In genomic region chr7:142375710-142376313, GRCh38 we compare ENCODE assay signal across 9 cellular contexts.
A peak's percentile ranks its signal among the peaks of the same experiment; 100 is the strongest.
DNase-seq lines count a peak whose midpoint lies in the region; ATAC-seq and TF ChIP-seq lines count a peak whose summit lies in the region.
"Had no signal": no experiment of that assay in that cellular context is flagged by ENCODE, and none has a peak within 500 bp of the region (broad histone marks: within the 10 kb centered on the region; RNA-seq: fewer than 3 reads in every experiment).

No MANE protein-coding gene starts in this region.

- H3K4me3 ChIP-seq in cardiac muscle cell = no peak overlapping the region
- H3K4me3 ChIP-seq in right atrium auricular region = no peak overlapping the region
- no peak overlapping the region for H3K4me3 ChIP-seq in Panc1 (ENCODE audit: low read depth in 2 of 2, low read length in 2 of 2)
- no peak overlapping the region for H3K4me3 ChIP-seq in fibroblast of mammary gland (ENCODE audit: control insufficient read depth, low read depth, low read length)
- H3K4me3 ChIP-seq in thyroid gland (replicated peaks in 1 of 3) = no peak overlapping the region

- H3K9me3 ChIP-seq in cardiac muscle cell (ENCODE audit: low read depth) = no peaks in the 10 kb centered on the region
- no peaks in the 10 kb centered on the region for H3K9me3 ChIP-seq in right atrium auricular region
- H3K9me3 ChIP-seq in Panc1 (ENCODE audit: control insufficient read depth, insufficient read depth, low read depth, low read length) = no peaks in the 10 kb centered on the region
- no peaks in the 10 kb centered on the region for H3K9me3 ChIP-seq in thyroid gland

- intact Hi-C loops in Panc1 (cut with micrococcal nuclease; ENCODE audit: unreplicated experiment) = no loop called here
- intact Hi-C loops in thyroid gland (cut with DNase I) = no loop called here

- ATAC-seq in Panc1 (peak; percentile 65; the same call in 1 of the 2 replicates), HG02798 (IDR thresholded peaks at IDR 0.05; ENCODE audit: poor library complexity, unreplicated experiment) (no peak)

- TF ChIP-seq CTCF in cardiac muscle cell (IDR thresholded peaks at IDR 0.05; ENCODE audit: low read depth, low read length) (no peak), right atrium auricular region (IDR thresholded peaks at IDR 0.05) (no peak), Panc1 (IDR thresholded peaks at IDR 0.05) (no peak), fibroblast of mammary gland (conservative IDR thresholded peaks at IDR 0.05; ENCODE audit: control insufficient read depth, insufficient read depth, low read depth, low read length) (peak; percentile 34), thyroid gland (IDR thresholded peaks at IDR 0.05) (peak in 4 of 6 experiments; percentile 20 to 56 (median 43))

- in situ Hi-C loops in Panc1 (cut with HindIII; ENCODE audit: low pct_unique_long_range_greater_than_20kb, low sequenced_read_pairs) = no loop called here

- no peak for TF ChIP-seq POLR2A in thyroid gland (IDR thresholded peaks at IDR 0.05)

- POLR2A ChIA-PET in Panc1 (lab: Charles Lee) = no interaction called here

- WGBS in thyroid gland, 2 donors = 27 to 32% methylated on average over 4 of the region's 4 CpGs

- CTCF ChIA-PET in Panc1 (lab: Charles Lee) = no interaction called here

- BruUV-seq in Panc1 (replicated peaks; lab: Mats Ljungman, UMichigan) = no TSS peak

- H3K36me3 ChIP-seq in cardiac muscle cell (no peaks in the 10 kb centered on the region), right atrium auricular region (no peaks in the 10 kb centered on the region), Panc1 (ENCODE audit: control insufficient read depth, insufficient read depth, low read length) (no peaks in the 10 kb centered on the region), thyroid gland (no peaks in the 10 kb centered on the region)

- DNase-seq in cardiac muscle cell (ENCODE audit: low read depth in 1 of 2, low spot score in 1 of 2) (peak; percentile 13 to 40), right atrium auricular region (ENCODE audit: low spot score) (no peak), Panc1 (ENCODE audit: low read depth, low spot score) (no peak), fibroblast of mammary gland (ENCODE audit: low read depth) (peak; percentile 71), thyroid gland (peak; percentile 58 to 81), globus pallidus (ENCODE audit: low spot score) (no peak), T1000 (lab: John Stamatoyannopoulos, UW) (no peak)
- DNase-seq: immature natural killer cell had no signal

- H3K27ac ChIP-seq in cardiac muscle cell (no peak overlapping the region), right atrium auricular region (no peak overlapping the region), Panc1 (ENCODE audit: low read length) (no peak overlapping the region), thyroid gland (peak overlapping the region in 2 of 3 donors; percentile 43 to 60)

- no peaks in the 10 kb centered on the region for H3K4me1 ChIP-seq in cardiac muscle cell (ENCODE audit: low read depth)
- H3K4me1 ChIP-seq in right atrium auricular region = no peaks in the 10 kb centered on the region
- no peaks in the 10 kb centered on the region for H3K4me1 ChIP-seq in Panc1 (ENCODE audit: control insufficient read depth, insufficient read depth, low read length)
- peaks cover 11 to 35% of the 10 kb centered on the region in 2 donors for H3K4me1 ChIP-seq in thyroid gland

- H3K27me3 ChIP-seq in cardiac muscle cell (no peaks in the 10 kb centered on the region), right atrium auricular region (no peaks in the 10 kb centered on the region), Panc1 (ENCODE audit: control insufficient read depth, insufficient read depth, low read length) (no peaks in the 10 kb centered on the region), thyroid gland (no peaks in the 10 kb centered on the region)

Comparison
In these comparisons a context has a peak if more than half of its experiments do, and no peak if none do; other contexts are left out.
1. DNase-seq: peak in cardiac muscle cell (2 of 2), fibroblast of mammary gland (single experiment) and thyroid gland (2 of 2); none in right atrium auricular region (single experiment), Panc1 (single experiment), globus pallidus (single experiment) and T1000 (single experiment).
2. H3K27ac ChIP-seq: peak in thyroid gland (2 of 3); none in cardiac muscle cell (single experiment), right atrium auricular region (0 of 2) and Panc1 (single experiment).
3. CTCF ChIP-seq: peak in fibroblast of mammary gland (single experiment) and thyroid gland (4 of 6); none in cardiac muscle cell (single experiment), right atrium auricular region (0 of 2) and Panc1 (single experiment).